ENCODE assay signal across 21 cellular contexts in the genomic region with DNA sequence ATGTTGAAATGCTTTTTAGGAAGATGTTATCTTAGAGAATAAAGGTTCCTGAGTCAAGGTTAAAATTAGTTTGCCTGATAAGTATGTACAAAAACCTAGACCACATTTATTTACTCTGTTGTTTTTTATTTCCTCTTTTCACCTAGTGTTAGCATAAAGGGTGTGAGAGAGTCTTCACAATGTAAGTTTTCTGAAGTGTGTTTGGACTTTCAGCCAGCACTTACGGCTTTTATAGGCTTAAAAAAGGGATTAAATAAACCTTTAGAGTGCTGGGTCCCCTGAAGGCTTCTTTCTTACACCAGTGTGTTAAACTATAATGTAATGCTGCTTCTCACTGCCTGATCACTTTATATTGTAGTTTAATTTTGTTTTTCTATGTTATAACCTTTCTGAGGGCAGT. TPM values are rescaled to one million over a fixed set of nuclear protein-coding genes. Genes with fewer than 3 reads are reported as not detected.
A peak's percentile ranks its signal among the peaks of the same experiment; 100 is the strongest.
DNase-seq lines count a peak whose midpoint lies in the region; ATAC-seq and TF ChIP-seq lines count a peak whose summit lies in the region.
"Had no signal": no experiment of that assay in that cellular context is flagged by ENCODE, and none has a peak within 500 bp of the region (broad histone marks: within the 10 kb centered on the region; RNA-seq: fewer than 3 reads in every experiment).

No MANE protein-coding gene starts in this region.

- no peak overlapping the region for H3K9ac ChIP-seq in PC-3 (ENCODE audit: low read length)
- H3K9ac ChIP-seq: BLaER1, GM23248 had no signal

- H3K4me1 Mint-ChIP-seq in activated CD4-positive, alpha-beta T cell treated with anti-CD3 and anti-CD28 coated beads for 36 hours: peaks cover 30% of the 10 kb centered on the region
- H3K4me1 Mint-ChIP-seq in activated T-cell treated with anti-CD3 and anti-CD28 coated beads, Interleukin-2, amount 50 U/mL, for 72 hours (ENCODE audit: low read depth): peaks cover 20% of the 10 kb centered on the region

- intact Hi-C loops in activated CD4-positive, alpha-beta T cell treated with anti-CD3 and anti-CD28 coated beads for 36 hours (cut with DNase I, micrococcal nuclease): no loop called here
- intact Hi-C loops in PC-3 (cut with micrococcal nuclease): no loop called here
- intact Hi-C loops in left lung (cut with DNase I): no loop called here

- no TSS peak for BruUV-seq in PC-3 (replicated peaks; lab: Mats Ljungman, UMichigan)

- POLR2A ChIA-PET in activated CD4-positive, alpha-beta T cell treated with anti-CD3 and anti-CD28 coated beads for 36 hours (lab: Charles Lee): no interaction called here
- POLR2A ChIA-PET in PC-3 (lab: Charles Lee; ENCODE audit: unreplicated experiment): no interaction called here

- peak overlapping the region; percentile 8 for H3K27ac Mint-ChIP-seq in activated CD4-positive, alpha-beta T cell treated with anti-CD3 and anti-CD28 coated beads for 36 hours
- no peak overlapping the region for H3K27ac Mint-ChIP-seq in activated T-cell treated with anti-CD3 and anti-CD28 coated beads, Interleukin-2, amount 50 U/mL, for 72 hours

- no peak overlapping the region for H3K4me2 ChIP-seq in PC-3 (ENCODE audit: low read length)
- H3K4me2 ChIP-seq: BLaER1 had no signal

- H3K36me3 Mint-ChIP-seq in activated CD4-positive, alpha-beta T cell treated with anti-CD3 and anti-CD28 coated beads for 36 hours (ENCODE audit: low read depth): peaks cover 10% of the 10 kb centered on the region
- H3K36me3 Mint-ChIP-seq in activated T-cell treated with anti-CD3 and anti-CD28 coated beads, Interleukin-2, amount 50 U/mL, for 72 hours (ENCODE audit: insufficient read depth in 2 of 2): no peaks in the 10 kb centered on the region
- H3K36me3 Mint-ChIP-seq: CD4-positive, CD25-positive, alpha-beta regulatory T cell had no signal

- H3K4me3 Mint-ChIP-seq in activated CD4-positive, alpha-beta T cell treated with anti-CD3 and anti-CD28 coated beads for 36 hours: no peak overlapping the region
- H3K4me3 Mint-ChIP-seq in activated T-cell treated with anti-CD3 and anti-CD28 coated beads, Interleukin-2, amount 50 U/mL, for 72 hours: no peak overlapping the region
- H3K4me3 Mint-ChIP-seq: CD4-positive, CD25-positive, alpha-beta regulatory T cell had no signal

- TF ChIP-seq CTCF in PC-3 (conservative IDR thresholded peaks at IDR 0.05; ENCODE audit: low read depth, low read length) (no peak), left lung (IDR thresholded peaks at IDR 0.05) (no peak)

- DNase-seq in activated CD4-positive, alpha-beta T cell treated with anti-CD3 and anti-CD28 coated beads for 36 hours: no peak
- DNase-seq in activated CD4-positive, alpha-beta T cell treated with anti-CD3 and anti-CD28 coated beads, Interleukin-2, amount 50 U/mL, for 4 hours: no peak
- no peak for DNase-seq in PC-3
- DNase-seq in left lung: no peak
- DNase-seq in activated T-cell treated with anti-CD3 and anti-CD28 coated beads, Interleukin-2, amount 50 U/mL, for 72 hours: no peak
- DNase-seq in hypothalamus (lab: John Stamatoyannopoulos, UW): no peak
- DNase-seq: DMS53, H7, NCI-H1092 treated with DMSO at 0.1 percent for 48 hours, NCI-H1436, NCI-H187, NCI-H446, NCI-H524 treated with DMSO at 0.1 percent for 48 hours, NCI-H774, Right ventricle myocardium superior, RPMI8226 had no signal

- H4K20me1 ChIP-seq in PC-3 (ENCODE audit: low read length): peaks cover 32% of the 10 kb centered on the region; the same call in 1 of the 2 replicates

- H3K4me1 ChIP-seq in PC-3 (ENCODE audit: insufficient read depth, low read length) (no peaks in the 10 kb centered on the region), left lung (peaks cover 0 to 28% of the 10 kb centered on the region in 2 donors)
- H3K4me1 ChIP-seq: SJSA1 had no signal

- H3K36me3 ChIP-seq in PC-3 (ENCODE audit: low read depth, low read length): no peaks in the 10 kb centered on the region
- peaks cover 0 to 4% of the 10 kb centered on the region in 2 donors for H3K36me3 ChIP-seq in left lung

- H3K9me3 ChIP-seq in PC-3 (ENCODE audit: low read length) (no peaks in the 10 kb centered on the region), left lung (no peaks in the 10 kb centered on the region)
- H3K9me3 ChIP-seq: BLaER1, SJSA1 had no signal

- H3K79me2 ChIP-seq in PC-3 (ENCODE audit: low read length): peaks cover 95% of the 10 kb centered on the region

- ATAC-seq in activated CD4-positive, alpha-beta T cell treated with anti-CD3 and anti-CD28 coated beads for 36 hours: no peak
- peak; percentile 34; the same call in 1 of the 2 replicates for ATAC-seq in PC-3
- peak; percentile 58 for ATAC-seq in left lung
- ATAC-seq in activated T-cell treated with anti-CD3 and anti-CD28 coated beads, Interleukin-2, amount 50 U/mL, for 72 hours (replicated peaks in 1 of 2): no peak
- ATAC-seq in HG03460 (IDR thresholded peaks at IDR 0.05; ENCODE audit: unreplicated experiment): no peak

- no peak overlapping the region for H2AFZ ChIP-seq in PC-3 (ENCODE audit: low read length)
- H2AFZ ChIP-seq: GM23248 had no signal

- no peak overlapping the region for H3K4me3 ChIP-seq in PC-3 (ENCODE audit: low read length)
- no peak overlapping the region for H3K4me3 ChIP-seq in left lung
- H3K4me3 ChIP-seq: BLaER1, GM23248, SJSA1 had no signal

- CTCF ChIA-PET in activated CD4-positive, alpha-beta T cell treated with anti-CD3 and anti-CD28 coated beads for 36 hours (lab: Charles Lee): no interaction called here
- CTCF ChIA-PET in PC-3 (lab: Charles Lee): no interaction called here

- H3K27ac ChIP-seq in PC-3 (ENCODE audit: low read length): no peak overlapping the region
- H3K27ac ChIP-seq in left lung: peak overlapping the region in 1 of 2 donors; percentile 15
- H3K27ac ChIP-seq: BLaER1, GM23248, SJSA1 had no signal

- H3K9me2 ChIP-seq in PC-3 (replicated peaks; ENCODE audit: low read length): no peaks in the 10 kb centered on the region

- no peaks in the 10 kb centered on the region for H3K9me3 Mint-ChIP-seq in activated CD4-positive, alpha-beta T cell treated with anti-CD3 and anti-CD28 coated beads for 36 hours (ENCODE audit: low read depth)
- H3K9me3 Mint-ChIP-seq in activated T-cell treated with anti-CD3 and anti-CD28 coated beads, Interleukin-2, amount 50 U/mL, for 72 hours: no peaks in the 10 kb centered on the region
- H3K9me3 Mint-ChIP-seq: CD4-positive, CD25-positive, alpha-beta regulatory T cell had no signal

- H3F3A ChIP-seq in PC-3 (ENCODE audit: low read length, unreplicated experiment): no peaks in the 10 kb centered on the region

- no peaks in the 10 kb centered on the region for H3K27me3 Mint-ChIP-seq in activated CD4-positive, alpha-beta T cell treated with anti-CD3 and anti-CD28 coated beads for 36 hours
- no peaks in the 10 kb centered on the region for H3K27me3 Mint-ChIP-seq in activated T-cell treated with anti-CD3 and anti-CD28 coated beads, Interleukin-2, amount 50 U/mL, for 72 hours (ENCODE audit: low read depth)
- H3K27me3 Mint-ChIP-seq: CD4-positive, CD25-positive, alpha-beta regulatory T cell had no signal

- no peaks in the 10 kb centered on the region for H3K27me3 ChIP-seq in PC-3 (ENCODE audit: low read length)
- H3K27me3 ChIP-seq in left lung: no peaks in the 10 kb centered on the region
- H3K27me3 ChIP-seq: BLaER1, SJSA1 had no signal

RNA-seq across cellular contexts. Expression of gene ARHGAP5, which starts 27.2 kb away (rescaled TPM):
- total RNA-seq in activated CD4-positive, alpha-beta T cell treated with anti-CD3 and anti-CD28 coated beads for 36 hours: 10 to 100 TPM; 40.1 to 45.6 TPM
- total RNA-seq in PC-3 (2014; rRNA removed): 46.4 and 62.1 TPM in 2 replicates
- 10 to 100 TPM; 82.4 to 88.5 TPM for total RNA-seq in left lung
- total RNA-seq in activated T-cell treated with anti-CD3 and anti-CD28 coated beads, Interleukin-2, amount 50 U/mL, for 72 hours: 10 to 100 TPM; 29.5 to 42.8 TPM

Comparison
In these comparisons a context has a peak if more than half of its experiments do, and no peak if none do; other contexts are left out.
1. ATAC-seq: peak in PC-3 (single experiment) and left lung (single experiment); none in activated CD4-positive, alpha-beta T cell treated with anti-CD3 and anti-CD28 coated beads for 36 hours (single experiment), activated T-cell treated with anti-CD3 and anti-CD28 coated beads, Interleukin-2, amount 50 U/mL, for 72 hours (0 of 2) and HG03460 (single experiment).